Comparison of ENCODE assay signal across 13 cellular contexts in genomic region chr1:38451541-38451993, GRCh38.
DNase-seq lines count a peak whose midpoint lies in the region; ATAC-seq and TF ChIP-seq lines count a peak whose summit lies in the region.
"Had no signal": no experiment of that assay in that cellular context is flagged by ENCODE, and none has a peak within 500 bp of the region (broad histone marks: within the 10 kb centered on the region; RNA-seq: fewer than 3 reads in every experiment).

No MANE protein-coding gene starts in this region.

- TF ChIP-seq CTCF in fibroblast of pulmonary artery (IDR thresholded peaks at IDR 0.05; ENCODE audit: low read length, missing control alignments) (no peak), osteocyte (IDR thresholded peaks at IDR 0.05) (no peak), Caco-2 (IDR thresholded peaks at IDR 0.05; ENCODE audit: insufficient read depth in 1 of 2, low read depth in 1 of 2, low read length in 1 of 2, severe bottlenecking in 1 of 2, unreplicated experiment in 1 of 2) (no peak)

- H3K27me3 Mint-ChIP-seq in osteocyte (ENCODE audit: unreplicated experiment), result no peaks in the 10 kb centered on the region
- peaks cover 16% of the 10 kb centered on the region for H3K27me3 Mint-ChIP-seq in Caco-2 (ENCODE audit: insufficient read depth, unreplicated experiment)

- H3K9me3 ChIP-seq in Caco-2, result no peaks in the 10 kb centered on the region

- DNase-seq in ELF-1 (ENCODE audit: low read depth, low spot score) (peak; percentile 58), RKO (ENCODE audit: low spot score) (peak; percentile 18), fibroblast of pulmonary artery (ENCODE audit: low read depth) (peak; percentile 4), osteocyte (ENCODE audit: extremely low spot score, unreplicated experiment) (no peak), cortex of kidney (lab: John Stamatoyannopoulos, UW) (no peak), Caco-2 (no peak)
- DNase-seq: activated T-cell treated with anti-CD3 and anti-CD28 coated beads for 4 hours, foreskin fibroblast, NCI-H2081 had no signal

- H3K4me3 ChIP-seq in fibroblast of pulmonary artery (replicated peaks; ENCODE audit: low read depth, low read length) (no peak overlapping the region), Caco-2 (ENCODE audit: low read depth, low read length) (no peak overlapping the region)
- H3K4me3 ChIP-seq: lung had no signal

- H3K27me3 ChIP-seq in Caco-2 (replicated peaks; ENCODE audit: control insufficient read depth, insufficient read depth, low read length), result no peaks in the 10 kb centered on the region

- H3K36me3 ChIP-seq in Caco-2 (ENCODE audit: control insufficient read depth, insufficient read depth, low read length), result no peaks in the 10 kb centered on the region

- H3K4me1 ChIP-seq in Caco-2, result no peaks in the 10 kb centered on the region

- ATAC-seq in GM21423 (IDR thresholded peaks at IDR 0.05; ENCODE audit: unreplicated experiment) (no peak), GM18498 (IDR thresholded peaks at IDR 0.05; ENCODE audit: unreplicated experiment) (no peak)
- ATAC-seq: Panc1 had no signal

- BruUV-seq in Caco-2 (replicated peaks; lab: Mats Ljungman, UMichigan), result no TSS peak

- peaks cover 45% of the 10 kb centered on the region for H3K4me1 Mint-ChIP-seq in osteocyte (ENCODE audit: unreplicated experiment)
- H3K4me1 Mint-ChIP-seq in Caco-2 (ENCODE audit: low read depth, unreplicated experiment), result no peaks in the 10 kb centered on the region

- POLR2A ChIA-PET in Caco-2 (lab: Charles Lee), result no interaction called here

- CTCF ChIA-PET in Caco-2 (lab: Charles Lee), result no interaction called here

- no peak overlapping the region for H3K4me3 Mint-ChIP-seq in osteocyte (ENCODE audit: unreplicated experiment)
- H3K4me3 Mint-ChIP-seq in Caco-2 (ENCODE audit: unreplicated experiment), result no peak overlapping the region

- H3K9me3 Mint-ChIP-seq in osteocyte (ENCODE audit: unreplicated experiment) (no peaks in the 10 kb centered on the region), Caco-2 (ENCODE audit: unreplicated experiment) (no peaks in the 10 kb centered on the region)

- intact Hi-C loops in Caco-2 (cut with micrococcal nuclease; ENCODE audit: unreplicated experiment), result no loop called here

- H3K27ac Mint-ChIP-seq in osteocyte (ENCODE audit: unreplicated experiment) (peak overlapping the region; percentile 90), Caco-2 (ENCODE audit: unreplicated experiment) (no peak overlapping the region)

- H3K36me3 Mint-ChIP-seq in osteocyte (ENCODE audit: unreplicated experiment), result no peaks in the 10 kb centered on the region
- no peaks in the 10 kb centered on the region for H3K36me3 Mint-ChIP-seq in Caco-2 (ENCODE audit: insufficient read depth, unreplicated experiment)

Comparison
In these comparisons a context has a peak if more than half of its experiments do, and no peak if none do; other contexts are left out.
1. DNase-seq: peak in ELF-1 (single experiment), RKO (single experiment) and fibroblast of pulmonary artery (single experiment); none in osteocyte (single experiment), cortex of kidney (single experiment) and Caco-2 (0 of 2).